Comparison of ENCODE assay signal across 1 cellular context in the genomic region with DNA sequence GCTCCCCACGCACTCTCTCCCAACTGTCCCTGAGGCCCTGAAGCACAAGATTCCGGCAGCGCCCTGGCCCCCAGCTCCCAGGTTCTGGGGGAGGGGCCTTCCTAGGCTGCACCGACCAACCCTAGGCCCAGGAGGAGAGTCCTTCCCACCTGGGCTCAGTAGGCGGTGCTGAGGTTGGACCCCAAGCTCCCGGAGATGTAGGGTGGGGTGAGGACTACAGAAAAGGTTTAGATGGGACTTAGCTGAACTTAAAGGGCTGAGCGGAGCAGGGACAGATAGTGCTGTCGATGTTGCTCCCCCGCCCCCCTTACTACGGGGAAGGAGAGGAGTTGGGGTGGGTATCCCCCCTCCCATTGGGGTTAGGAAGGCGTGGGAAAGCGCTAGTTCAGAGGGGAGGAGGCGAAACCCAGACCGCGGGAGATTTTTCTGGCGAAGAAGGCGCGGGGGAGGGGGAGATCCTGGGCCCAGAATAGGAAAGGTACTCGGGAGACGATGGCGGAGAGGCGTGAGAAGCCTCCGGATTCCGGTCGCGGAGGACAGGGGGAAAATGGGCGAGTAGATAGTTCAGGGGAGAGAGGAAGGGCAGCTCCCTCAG.
A peak's percentile ranks its signal among the peaks of the same experiment; 100 is the strongest.
TF ChIP-seq lines count a peak whose summit lies in the region.

No MANE protein-coding gene starts in this region.

TF ChIP-seq in HepG2, 621 proteins besides CTCF, POLR2A, EP300 and RAD21 (continued from another document and continues in another):
- no peak for TF ChIP-seq ZNF18 (CRISPR knock-in tag; IDR thresholded peaks at IDR 0.05; ENCODE audit: insufficient replicate concordance)
- TF ChIP-seq THAP11 (CRISPR knock-in tag; IDR thresholded peaks at IDR 0.05): no peak
- TF ChIP-seq NONO (IDR thresholded peaks at IDR 0.05): no peak
- peak; percentile 69 for TF ChIP-seq NONO (CRISPR knock-in tag; conservative IDR thresholded peaks at IDR 0.05)
- TF ChIP-seq LCORL (IDR thresholded peaks at IDR 0.05): no peak
- no peak for TF ChIP-seq LCORL (CRISPR knock-in tag; IDR thresholded peaks at IDR 0.05)
- TF ChIP-seq ZNF234 (CRISPR knock-in tag; conservative IDR thresholded peaks at IDR 0.05): no peak
- 0 out of 2 replicates have a peak, but pooled peaks have one; percentile 25 for TF ChIP-seq ARID2 (CRISPR knock-in tag; IDR thresholded peaks at IDR 0.05; ENCODE audit: borderline replicate concordance)
- TF ChIP-seq ESRRA (CRISPR knock-in tag; IDR thresholded peaks at IDR 0.05; ENCODE audit: low read depth): no peak
- no peak for TF ChIP-seq HES4 (CRISPR knock-in tag; IDR thresholded peaks at IDR 0.05; ENCODE audit: borderline replicate concordance)
- TF ChIP-seq HOXA7 (CRISPR knock-in tag; IDR thresholded peaks at IDR 0.05): 0 out of 2 replicates have a peak, but pooled peaks have one; percentile 24
- TF ChIP-seq IRX3 (CRISPR knock-in tag; IDR thresholded peaks at IDR 0.05; ENCODE audit: borderline replicate concordance, low read depth): no peak
- TF ChIP-seq GATAD1 (CRISPR knock-in tag; IDR thresholded peaks at IDR 0.05): peak; percentile 52; the same call in 1 of the 2 replicates
- no peak for TF ChIP-seq ZNF652 (CRISPR knock-in tag; IDR thresholded peaks at IDR 0.05; ENCODE audit: borderline replicate concordance, low read depth)
- TF ChIP-seq, protein P1, sequence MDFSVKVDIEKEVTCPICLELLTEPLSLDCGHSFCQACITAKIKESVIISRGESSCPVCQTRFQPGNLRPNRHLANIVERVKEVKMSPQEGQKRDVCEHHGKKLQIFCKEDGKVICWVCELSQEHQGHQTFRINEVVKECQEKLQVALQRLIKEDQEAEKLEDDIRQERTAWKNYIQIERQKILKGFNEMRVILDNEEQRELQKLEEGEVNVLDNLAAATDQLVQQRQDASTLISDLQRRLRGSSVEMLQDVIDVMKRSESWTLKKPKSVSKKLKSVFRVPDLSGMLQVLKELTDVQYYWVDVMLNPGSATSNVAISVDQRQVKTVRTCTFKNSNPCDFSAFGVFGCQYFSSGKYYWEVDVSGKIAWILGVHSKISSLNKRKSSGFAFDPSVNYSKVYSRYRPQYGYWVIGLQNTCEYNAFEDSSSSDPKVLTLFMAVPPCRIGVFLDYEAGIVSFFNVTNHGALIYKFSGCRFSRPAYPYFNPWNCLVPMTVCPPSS (IDR thresholded peaks at IDR 0.05): no peak
- no peak for TF ChIP-seq HMG20A (CRISPR knock-in tag; IDR thresholded peaks at IDR 0.05; ENCODE audit: borderline replicate concordance)
- 0 out of 2 replicates have a peak, but pooled peaks have one; percentile 13 for TF ChIP-seq REXO4 (CRISPR knock-in tag; IDR thresholded peaks at IDR 0.05; ENCODE audit: borderline replicate concordance)
- no peak for TF ChIP-seq ZNF484 (CRISPR knock-in tag; IDR thresholded peaks at IDR 0.05; ENCODE audit: borderline replicate concordance, low read depth)
- no peak for TF ChIP-seq ZNF143 (CRISPR knock-in tag; IDR thresholded peaks at IDR 0.05)
- peak; percentile 25; the same call in 1 of the 2 replicates for TF ChIP-seq CCDC6 (CRISPR knock-in tag; IDR thresholded peaks at IDR 0.05)
- no peak for TF ChIP-seq NFATC3 (CRISPR knock-in tag; IDR thresholded peaks at IDR 0.05)
- TF ChIP-seq ZC3H13 (CRISPR knock-in tag; IDR thresholded peaks at IDR 0.05): peak; percentile 35; the same call in 1 of the 2 replicates
- no peak for TF ChIP-seq DPF2 (CRISPR knock-in tag; IDR thresholded peaks at IDR 0.05; ENCODE audit: borderline replicate concordance, low read depth)
- TF ChIP-seq POLR2AphosphoS5 (IDR thresholded peaks at IDR 0.05; ENCODE audit: low read depth, low read length): peak; percentile 32; the same call in 1 of the 2 replicates
- no peak for TF ChIP-seq EHMT2 (IDR thresholded peaks at IDR 0.05; ENCODE audit: borderline replicate concordance, low read depth, low read length)
- no peak for TF ChIP-seq ZKSCAN8 (CRISPR knock-in tag; IDR thresholded peaks at IDR 0.05; ENCODE audit: borderline replicate concordance)
- no peak for TF ChIP-seq DR1 (CRISPR knock-in tag; IDR thresholded peaks at IDR 0.05)
- no peak for TF ChIP-seq ELK4 (CRISPR knock-in tag; IDR thresholded peaks at IDR 0.05; ENCODE audit: borderline replicate concordance)
- TF ChIP-seq KLF16 (CRISPR knock-in tag; IDR thresholded peaks at IDR 0.05): peak in 1 of 2 experiments; percentile 29; a peak in 1 of 4 replicates
- no peak for TF ChIP-seq PHF5A (CRISPR knock-in tag; IDR thresholded peaks at IDR 0.05; ENCODE audit: low read depth, unreplicated experiment)
- peak; percentile 75; the same call in 1 of the 2 replicates for TF ChIP-seq ZSCAN30 (CRISPR knock-in tag; IDR thresholded peaks at IDR 0.05)
- TF ChIP-seq ZFP36L1 (CRISPR knock-in tag; IDR thresholded peaks at IDR 0.05): peak; percentile 70; the same call in 1 of the 2 replicates
- no peak for TF ChIP-seq BHLHE40 (IDR thresholded peaks at IDR 0.05; ENCODE audit: low read length)
- no peak for TF ChIP-seq MBNL3 (CRISPR knock-in tag; conservative IDR thresholded peaks at IDR 0.05)
- TF ChIP-seq ZNF335 (CRISPR knock-in tag; IDR thresholded peaks at IDR 0.05): peak; percentile 58; the same call in 1 of the 2 replicates
- TF ChIP-seq TBL1XR1 (IDR thresholded peaks at IDR 0.05; ENCODE audit: borderline replicate concordance, low read length, partially characterized antibody): no peak
- TF ChIP-seq, protein P2, sequence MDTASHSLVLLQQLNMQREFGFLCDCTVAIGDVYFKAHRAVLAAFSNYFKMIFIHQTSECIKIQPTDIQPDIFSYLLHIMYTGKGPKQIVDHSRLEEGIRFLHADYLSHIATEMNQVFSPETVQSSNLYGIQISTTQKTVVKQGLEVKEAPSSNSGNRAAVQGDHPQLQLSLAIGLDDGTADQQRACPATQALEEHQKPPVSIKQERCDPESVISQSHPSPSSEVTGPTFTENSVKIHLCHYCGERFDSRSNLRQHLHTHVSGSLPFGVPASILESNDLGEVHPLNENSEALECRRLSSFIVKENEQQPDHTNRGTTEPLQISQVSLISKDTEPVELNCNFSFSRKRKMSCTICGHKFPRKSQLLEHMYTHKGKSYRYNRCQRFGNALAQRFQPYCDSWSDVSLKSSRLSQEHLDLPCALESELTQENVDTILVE (CRISPR knock-in tag; IDR thresholded peaks at IDR 0.05): no peak
- no peak; the same call in 1 of the 2 replicates for TF ChIP-seq ZNF687 (CRISPR knock-in tag; IDR thresholded peaks at IDR 0.05)
- TF ChIP-seq TBX2 (CRISPR knock-in tag; IDR thresholded peaks at IDR 0.05; ENCODE audit: borderline replicate concordance): no peak
- no peak for TF ChIP-seq GLI4 (CRISPR knock-in tag; IDR thresholded peaks at IDR 0.05; ENCODE audit: borderline replicate concordance)
- no peak for TF ChIP-seq PRPF4 (IDR thresholded peaks at IDR 0.05; ENCODE audit: low read depth, low read length, poor library complexity, severe bottlenecking)
- no peak for TF ChIP-seq HNRNPL (IDR thresholded peaks at IDR 0.05; ENCODE audit: low read depth, low read length)
- TF ChIP-seq, protein P3, sequence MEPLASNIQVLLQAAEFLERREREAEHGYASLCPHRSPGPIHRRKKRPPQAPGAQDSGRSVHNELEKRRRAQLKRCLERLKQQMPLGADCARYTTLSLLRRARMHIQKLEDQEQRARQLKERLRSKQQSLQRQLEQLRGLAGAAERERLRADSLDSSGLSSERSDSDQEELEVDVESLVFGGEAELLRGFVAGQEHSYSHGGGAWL (CRISPR knock-in tag; IDR thresholded peaks at IDR 0.05): no peak
- TF ChIP-seq SALL1 (CRISPR knock-in tag; IDR thresholded peaks at IDR 0.05): peak; percentile 55
- TF ChIP-seq ZNF431 (CRISPR knock-in tag; IDR thresholded peaks at IDR 0.05; ENCODE audit: borderline replicate concordance, low read depth): no peak
- TF ChIP-seq MIER3 (CRISPR knock-in tag; IDR thresholded peaks at IDR 0.05; ENCODE audit: borderline replicate concordance): no peak
- TF ChIP-seq U2AF1 (optimal IDR thresholded peaks at IDR 0.05; ENCODE audit: low read depth, low read length): no peak
- no peak for TF ChIP-seq ZNF354B (CRISPR knock-in tag; IDR thresholded peaks at IDR 0.05)
- TF ChIP-seq ZNF33A (CRISPR knock-in tag; IDR thresholded peaks at IDR 0.05; ENCODE audit: borderline replicate concordance): no peak
- TF ChIP-seq, protein P4, sequence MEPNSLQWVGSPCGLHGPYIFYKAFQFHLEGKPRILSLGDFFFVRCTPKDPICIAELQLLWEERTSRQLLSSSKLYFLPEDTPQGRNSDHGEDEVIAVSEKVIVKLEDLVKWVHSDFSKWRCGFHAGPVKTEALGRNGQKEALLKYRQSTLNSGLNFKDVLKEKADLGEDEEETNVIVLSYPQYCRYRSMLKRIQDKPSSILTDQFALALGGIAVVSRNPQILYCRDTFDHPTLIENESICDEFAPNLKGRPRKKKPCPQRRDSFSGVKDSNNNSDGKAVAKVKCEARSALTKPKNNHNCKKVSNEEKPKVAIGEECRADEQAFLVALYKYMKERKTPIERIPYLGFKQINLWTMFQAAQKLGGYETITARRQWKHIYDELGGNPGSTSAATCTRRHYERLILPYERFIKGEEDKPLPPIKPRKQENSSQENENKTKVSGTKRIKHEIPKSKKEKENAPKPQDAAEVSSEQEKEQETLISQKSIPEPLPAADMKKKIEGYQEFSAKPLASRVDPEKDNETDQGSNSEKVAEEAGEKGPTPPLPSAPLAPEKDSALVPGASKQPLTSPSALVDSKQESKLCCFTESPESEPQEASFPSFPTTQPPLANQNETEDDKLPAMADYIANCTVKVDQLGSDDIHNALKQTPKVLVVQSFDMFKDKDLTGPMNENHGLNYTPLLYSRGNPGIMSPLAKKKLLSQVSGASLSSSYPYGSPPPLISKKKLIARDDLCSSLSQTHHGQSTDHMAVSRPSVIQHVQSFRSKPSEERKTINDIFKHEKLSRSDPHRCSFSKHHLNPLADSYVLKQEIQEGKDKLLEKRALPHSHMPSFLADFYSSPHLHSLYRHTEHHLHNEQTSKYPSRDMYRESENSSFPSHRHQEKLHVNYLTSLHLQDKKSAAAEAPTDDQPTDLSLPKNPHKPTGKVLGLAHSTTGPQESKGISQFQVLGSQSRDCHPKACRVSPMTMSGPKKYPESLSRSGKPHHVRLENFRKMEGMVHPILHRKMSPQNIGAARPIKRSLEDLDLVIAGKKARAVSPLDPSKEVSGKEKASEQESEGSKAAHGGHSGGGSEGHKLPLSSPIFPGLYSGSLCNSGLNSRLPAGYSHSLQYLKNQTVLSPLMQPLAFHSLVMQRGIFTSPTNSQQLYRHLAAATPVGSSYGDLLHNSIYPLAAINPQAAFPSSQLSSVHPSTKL (CRISPR knock-in tag; IDR thresholded peaks at IDR 0.05): no peak
- TF ChIP-seq ZMYM4 (CRISPR knock-in tag; IDR thresholded peaks at IDR 0.05): no peak
- TF ChIP-seq ZNF20 (CRISPR knock-in tag; IDR thresholded peaks at IDR 0.05): no peak
